Comparison of ENCODE assay signal across 9 cellular contexts in genomic region chr3:42490243-42490642, GRCh38. TPM values are rescaled to one million over a fixed set of nuclear protein-coding genes. Genes with fewer than 3 reads are reported as not detected.
DNase-seq lines count a peak whose midpoint lies in the region; ATAC-seq and TF ChIP-seq lines count a peak whose summit lies in the region.
"Had no signal": no experiment of that assay in that cellular context is flagged by ENCODE, and none has a peak within 500 bp of the region (broad histone marks: within the 10 kb centered on the region; RNA-seq: fewer than 3 reads in every experiment).

No MANE protein-coding gene starts in this region.

- H3K79me1 ChIP-seq in mesenchymal stem cell (replicated peaks; ENCODE audit: low read length, poor library complexity, severe bottlenecking): no peaks in the 10 kb centered on the region

- no peak overlapping the region for H3K27ac ChIP-seq in mesenchymal stem cell (ENCODE audit: low read length, poor library complexity, severe bottlenecking)

- no peak overlapping the region for H4K8ac ChIP-seq in mesenchymal stem cell (ENCODE audit: low read length)

- H3K4me1 Mint-ChIP-seq in WTC11: peaks cover 17% of the 10 kb centered on the region
- H3K4me1 Mint-ChIP-seq in activated CD4-positive, alpha-beta T cell treated with anti-CD3 and anti-CD28 coated beads, Interleukin-2, amount 10 ng/mL, durations not matched to agents 7 days and 5 days: no peaks in the 10 kb centered on the region

- peaks cover 4% of the 10 kb centered on the region; the same call in 1 of the 2 replicates for H3K9me3 Mint-ChIP-seq in WTC11
- no peaks in the 10 kb centered on the region for H3K9me3 Mint-ChIP-seq in activated CD4-positive, alpha-beta T cell treated with anti-CD3 and anti-CD28 coated beads, Interleukin-2, amount 10 ng/mL, durations not matched to agents 7 days and 5 days

- TF ChIP-seq CTCF in WTC11 (IDR thresholded peaks at IDR 0.05): no peak

- no peak overlapping the region for H2BK12ac ChIP-seq in mesenchymal stem cell (ENCODE audit: low read length in 2 of 2)

- H3K27me3 Mint-ChIP-seq in WTC11 (ENCODE audit: low read depth): peaks cover 22% of the 10 kb centered on the region
- peaks cover 4% of the 10 kb centered on the region for H3K27me3 Mint-ChIP-seq in activated CD4-positive, alpha-beta T cell treated with anti-CD3 and anti-CD28 coated beads, Interleukin-2, amount 10 ng/mL, durations not matched to agents 7 days and 5 days

- no peaks in the 10 kb centered on the region for H3K36me3 ChIP-seq in mesenchymal stem cell (ENCODE audit: control insufficient read depth in 1 of 2, insufficient read depth in 2 of 2, low read depth in 1 of 2, low read length in 2 of 2)

- no peak overlapping the region for H3K4ac ChIP-seq in mesenchymal stem cell (ENCODE audit: low read depth in 1 of 2, low read length in 2 of 2)

- H3K4me3 ChIP-seq in mesenchymal stem cell (ENCODE audit: insufficient read depth in 1 of 2, low read depth in 1 of 2, low read length in 2 of 2): no peak overlapping the region
- H3K4me3 ChIP-seq: dorsolateral prefrontal cortex had no signal

- H3K4me1 ChIP-seq in mesenchymal stem cell (ENCODE audit: control insufficient read depth, insufficient read depth, low read depth, low read length): peaks cover 11% of the 10 kb centered on the region

- H2AK5ac ChIP-seq in mesenchymal stem cell (ENCODE audit: low read length, severe bottlenecking): peak overlapping the region; percentile 13

- ATAC-seq in GM21390 (IDR thresholded peaks at IDR 0.05; ENCODE audit: unreplicated experiment) (peak; percentile 97), HG03558 (IDR thresholded peaks at IDR 0.05; ENCODE audit: extremely low read depth, unreplicated experiment) (peak; percentile 99), WTC11 (peak; percentile 51)

- H3K4me2 ChIP-seq in mesenchymal stem cell (ENCODE audit: low read length, poor library complexity, severe bottlenecking): no peak overlapping the region

- POLR2A ChIA-PET in WTC11 (lab: Charles Lee): interaction anchor here (1.0 kb wide), 1 partner anchor 12 kb away, joined by 3 read pairs; the partner anchor contains the start of gene VIPR1
- POLR2A ChIA-PET in activated CD4-positive, alpha-beta T cell treated with anti-CD3 and anti-CD28 coated beads, Interleukin-2, amount 10 ng/mL, durations not matched to agents 7 days and 5 days (lab: Charles Lee): no interaction called here

- peak; percentile 48 for DNase-seq in ELR (ENCODE audit: low read depth)
- DNase-seq in WTC11 (ENCODE audit: low spot score): no peak
- peak; percentile 24 for DNase-seq in mesenchymal stem cell
- DNase-seq in stimulated activated CD4-positive, alpha-beta T cell treated with anti-CD3 and anti-CD28 coated beads, Interleukin-2, amount 100 ng/mL, for 24 hours: no peak
- no peak for DNase-seq in cortex of kidney (lab: John Stamatoyannopoulos, UW)
- no peak for DNase-seq in activated CD4-positive, alpha-beta T cell treated with anti-CD3 and anti-CD28 coated beads, Interleukin-2, amount 10 ng/mL, durations not matched to agents 7 days and 5 days

- H2BK15ac ChIP-seq in mesenchymal stem cell (ENCODE audit: low read depth, poor library complexity, severe bottlenecking): no peak overlapping the region

- no peak overlapping the region for H3K27ac Mint-ChIP-seq in WTC11
- H3K27ac Mint-ChIP-seq in activated CD4-positive, alpha-beta T cell treated with anti-CD3 and anti-CD28 coated beads, Interleukin-2, amount 10 ng/mL, durations not matched to agents 7 days and 5 days: no peak overlapping the region

- no peak overlapping the region for H2BK5ac ChIP-seq in mesenchymal stem cell (ENCODE audit: low read depth, low read length, poor library complexity, severe bottlenecking)

- H3K23ac ChIP-seq in mesenchymal stem cell (ENCODE audit: low read length in 2 of 2): peak overlapping the region in 1 of 2 experiments; percentile 87

- H4K91ac ChIP-seq in mesenchymal stem cell (ENCODE audit: low read length): no peak overlapping the region

- peaks cover 8 to 49% of the 10 kb centered on the region in 2 experiments for H3K27me3 ChIP-seq in mesenchymal stem cell (ENCODE audit: control insufficient read depth in 1 of 2, insufficient read depth in 1 of 2, low read length in 2 of 2)
- H3K27me3 ChIP-seq: dorsolateral prefrontal cortex had no signal

- H3K9me3 ChIP-seq in mesenchymal stem cell (ENCODE audit: control insufficient read depth, low read length): peaks cover 14% of the 10 kb centered on the region

- no peak overlapping the region for H2AFZ ChIP-seq in mesenchymal stem cell (ENCODE audit: low read depth, low read length)

- CTCF ChIA-PET in WTC11 (lab: Charles Lee): interaction anchor here (1.0 to 1.4 kb wide), 5 partner anchors 11 to 261 kb away, joined by 3 to 6 read pairs (median 4); partner anchors contain the start of gene VIPR1
- CTCF ChIA-PET in activated CD4-positive, alpha-beta T cell treated with anti-CD3 and anti-CD28 coated beads, Interleukin-2, amount 10 ng/mL, durations not matched to agents 7 days and 5 days (lab: Charles Lee): no interaction called here

- no peak overlapping the region for H2BK120ac ChIP-seq in mesenchymal stem cell (ENCODE audit: low read depth, low read length)

- H3K36me3 Mint-ChIP-seq in WTC11: no peaks in the 10 kb centered on the region
- H3K36me3 Mint-ChIP-seq in activated CD4-positive, alpha-beta T cell treated with anti-CD3 and anti-CD28 coated beads, Interleukin-2, amount 10 ng/mL, durations not matched to agents 7 days and 5 days (ENCODE audit: low read depth): no peaks in the 10 kb centered on the region

- H3K18ac ChIP-seq in mesenchymal stem cell (ENCODE audit: low read depth in 1 of 2, low read length in 2 of 2): peak overlapping the region in 1 of 2 experiments; percentile 48

- H3K9ac ChIP-seq in mesenchymal stem cell (ENCODE audit: low read length): no peak overlapping the region

- H3K14ac ChIP-seq in mesenchymal stem cell (ENCODE audit: low read length in 2 of 2): peak overlapping the region in 1 of 2 experiments; percentile 76

- H3K4me3 Mint-ChIP-seq in WTC11: no peak overlapping the region
- H3K4me3 Mint-ChIP-seq in activated CD4-positive, alpha-beta T cell treated with anti-CD3 and anti-CD28 coated beads, Interleukin-2, amount 10 ng/mL, durations not matched to agents 7 days and 5 days: no peak overlapping the region

- WGBS in mesenchymal stem cell: 76% methylated on average over 5 of the region's 5 CpGs

TF ChIP-seq in WTC11, 78 proteins besides CTCF, POLR2A, EP300 and RAD21:
- no peak for TF ChIP-seq EMX1 (CRISPR knock-in tag; IDR thresholded peaks at IDR 0.05)
- TF ChIP-seq GABPB1 (CRISPR knock-in tag; IDR thresholded peaks at IDR 0.05): no peak
- no peak for TF ChIP-seq RELA (CRISPR knock-in tag; IDR thresholded peaks at IDR 0.05; ENCODE audit: borderline replicate concordance)
- no peak for TF ChIP-seq ZNF396 (CRISPR knock-in tag; IDR thresholded peaks at IDR 0.05; ENCODE audit: borderline replicate concordance)
- no peak for TF ChIP-seq NR1H2 (CRISPR knock-in tag; IDR thresholded peaks at IDR 0.05)
- no peak for TF ChIP-seq USF2 (CRISPR knock-in tag; IDR thresholded peaks at IDR 0.05)
- TF ChIP-seq SOX15 (CRISPR knock-in tag; IDR thresholded peaks at IDR 0.05): no peak
TF ChIP-seq in WTC11: peak in this region for 0.

RNA-seq across cellular contexts. Expression of gene VIPR1, which starts 12.2 kb away (rescaled TPM):
- total RNA-seq in WTC11 (2021): 7.1 to 9.4 TPM (median 7.2 TPM) in 3 replicates
- 3.8 TPM for polyA plus RNA-seq in mesenchymal stem cell (2013, experiment 1 of 2)
- polyA plus RNA-seq in mesenchymal stem cell (2013, experiment 2 of 2): 3.9 TPM
- 10 to 100 TPM; 19.9 to 21.3 TPM for total RNA-seq in activated CD4-positive, alpha-beta T cell treated with anti-CD3 and anti-CD28 coated beads, Interleukin-2, amount 10 ng/mL, durations not matched to agents 7 days and 5 days

Comparison
In these comparisons a context has a peak if more than half of its experiments do, and no peak if none do; other contexts are left out.
1. DNase-seq: peak in ELR (single experiment) and mesenchymal stem cell (single experiment); none in WTC11 (single experiment), stimulated activated CD4-positive, alpha-beta T cell treated with anti-CD3 and anti-CD28 coated beads, Interleukin-2, amount 100 ng/mL, for 24 hours (0 of 2), cortex of kidney (single experiment) and activated CD4-positive, alpha-beta T cell treated with anti-CD3 and anti-CD28 coated beads, Interleukin-2, amount 10 ng/mL, durations not matched to agents 7 days and 5 days (single experiment).
2. Peak in every context shown above with its lines, with median percentiles within 50 percentile points of each other: ATAC-seq.